12 cellular contexts compared by ENCODE assay signal in the genomic region with DNA sequence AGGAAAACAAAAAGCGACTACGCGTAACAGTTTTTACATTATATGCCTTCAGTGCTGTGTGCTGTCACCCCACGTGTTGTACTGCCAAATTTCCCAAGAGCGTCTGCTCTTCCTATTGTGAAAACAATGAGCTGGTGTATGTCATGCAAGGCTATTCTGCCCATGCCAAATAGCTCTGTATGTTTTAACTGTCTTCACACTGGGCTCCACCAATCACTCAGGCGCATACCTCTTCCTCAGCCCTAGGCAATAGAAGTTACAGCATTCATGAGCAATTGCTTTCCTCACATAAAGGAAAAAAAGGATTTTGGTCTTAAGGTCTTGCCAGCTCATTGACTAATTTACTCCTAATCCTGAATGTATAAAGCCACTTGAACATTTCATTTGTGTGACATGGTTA.
A peak's percentile ranks its signal among the peaks of the same experiment; 100 is the strongest.
DNase-seq lines count a peak whose midpoint lies in the region; ATAC-seq and TF ChIP-seq lines count a peak whose summit lies in the region.
"Had no signal": no experiment of that assay in that cellular context is flagged by ENCODE, and none has a peak within 500 bp of the region (broad histone marks: within the 10 kb centered on the region; RNA-seq: fewer than 3 reads in every experiment).

No MANE protein-coding gene starts in this region.

- no peaks in the 10 kb centered on the region for H3K27me3 ChIP-seq in IMR-90 (ENCODE audit: control insufficient read depth, insufficient read depth, low read length)
- H3K27me3 ChIP-seq in dorsolateral prefrontal cortex, result no peaks in the 10 kb centered on the region
- H3K27me3 ChIP-seq in stomach, result peaks cover 0 to 16% (median 0%) of the 10 kb centered on the region in 3 donors
- H3K27me3 ChIP-seq: BLaER1 treated with 17β-estradiol and CSF1 and Interleukin-3, amounts not matched to agents 10 nM and 100 nM had no signal

- H2AK5ac ChIP-seq in IMR-90 (ENCODE audit: low read depth, low read length), result peak overlapping the region; percentile 2; the same call in 1 of the 2 replicates

- H2BK20ac ChIP-seq in IMR-90 (ENCODE audit: low read depth, low read length), result peak overlapping the region; percentile 27; the same call in 1 of the 2 replicates

- no peak overlapping the region for H3K23ac ChIP-seq in IMR-90 (ENCODE audit: low read depth, low read length)

- H4K20me1 ChIP-seq in IMR-90 (ENCODE audit: insufficient read depth, low read length), result no peaks in the 10 kb centered on the region
- H4K20me1 ChIP-seq: BLaER1 treated with 17β-estradiol and CSF1 and Interleukin-3, amounts not matched to agents 10 nM and 100 nM had no signal

- H4K8ac ChIP-seq in IMR-90 (ENCODE audit: low read depth in 2 of 2, low read length in 2 of 2), result peak overlapping the region; percentile 20 to 30; a peak in 1 of 4 replicates

- POLR2A ChIA-PET in IMR-90 (lab: Charles Lee; ENCODE audit: unreplicated experiment), result no interaction called here

- dilution Hi-C loops in IMR-90 (cut with HindIII; ENCODE audit: low sequenced_read_pairs, unreplicated experiment), result no loop called here

- DNase-seq in AG20443 (ENCODE audit: low spot score) (peak; percentile 56), IMR-90 (peak; percentile 43), dorsolateral prefrontal cortex (peak in 2 of 10 donors; percentile 36 to 38), kidney tubule cell (ENCODE audit: low spot score) (peak; percentile 72), stomach (no peak), activated gamma-delta T cell treated with Interleukin-2 at 50 U/mL for 16 hours (no peak)
- no peak for DNase-seq in stimulated activated CD4-positive, alpha-beta T cell treated with anti-CD3 and anti-CD28 coated beads, Interleukin-4, amount 100 ng/mL, for 4 hours
- no peak for DNase-seq in activated effector memory CD4-positive, alpha-beta T cell treated with anti-CD3 and anti-CD28 coated beads, Interleukin-2, amount 50 U/mL, for 16 hours
- DNase-seq: SHP77 treated with DMSO at 0.1 percent for 48 hours had no signal

- H2AFZ ChIP-seq in IMR-90 (replicated peaks; ENCODE audit: low read length, poor library complexity), result no peak overlapping the region

- no peaks in the 10 kb centered on the region for H3K9me3 ChIP-seq in IMR-90 (ENCODE audit: control insufficient read depth, insufficient read depth, low read length)
- H3K9me3 ChIP-seq in stomach, result no peaks in the 10 kb centered on the region
- H3K9me3 ChIP-seq: BLaER1 treated with 17β-estradiol and CSF1 and Interleukin-3, amounts not matched to agents 10 nM and 100 nM had no signal

- TF ChIP-seq POLR2A in IMR-90 (IDR thresholded peaks at IDR 0.05; ENCODE audit: low read depth, low read length) (no peak), stomach (IDR thresholded peaks at IDR 0.05) (no peak)

- H3K9me1 ChIP-seq in IMR-90 (ENCODE audit: insufficient read depth, low read length), result peaks cover 5% of the 10 kb centered on the region; the same call in 1 of the 2 replicates

- CTCF ChIA-PET in IMR-90 (lab: Yijun Ruan, JAX), result interaction anchor here (1.4 kb wide), 2 partner anchors 16 to 229 kb away, joined by 3 read pairs; no protein-coding TSS in a partner anchor

- TF ChIP-seq CTCF in IMR-90 (conservative IDR thresholded peaks at IDR 0.05; ENCODE audit: low read depth, low read length) (no peak), dorsolateral prefrontal cortex (IDR thresholded peaks at IDR 0.05 in 54 of 56, conservative IDR thresholded peaks at IDR 0.05 in 2 of 56; ENCODE audit: low read depth in 1 of 56, partially characterized antibody in 56 of 56) (peak in 1 of 56 donors; percentile 31), stomach (IDR thresholded peaks at IDR 0.05) (no peak)

- peaks cover 2 to 10% of the 10 kb centered on the region in 2 experiments; a peak in 2 of 4 replicates for H3K79me1 ChIP-seq in IMR-90 (ENCODE audit: low read depth in 1 of 2, low read length in 2 of 2)

- peak overlapping the region; percentile 45 for H2BK120ac ChIP-seq in IMR-90 (ENCODE audit: low read depth, low read length)

- no peak for TF ChIP-seq EP300 in stomach (IDR thresholded peaks at IDR 0.05)

- H3K4me2 ChIP-seq in IMR-90 (ENCODE audit: low read depth, low read length), result no peak overlapping the region
- H3K4me2 ChIP-seq: BLaER1 treated with 17β-estradiol and CSF1 and Interleukin-3, amounts not matched to agents 10 nM and 100 nM had no signal

- no CpG with 5 or more reads among the region's 6 CpGs for WGBS in IMR-90 (ENCODE audit: extremely low coverage in 2 of 2, insufficient read length in 1 of 2), 2 experiments
- WGBS in stomach, 5 donors, result 74 to 87% (median 83%) methylated on average over 6 of the region's 6 CpGs

- H3K27ac ChIP-seq in IMR-90 (ENCODE audit: insufficient read depth, low read length), result no peak overlapping the region
- peak overlapping the region in 21 of 59 donors; percentile 12 to 74 (median 47) for H3K27ac ChIP-seq in dorsolateral prefrontal cortex
- H3K27ac ChIP-seq in stomach, result no peak overlapping the region
- H3K27ac ChIP-seq: BLaER1 treated with 17β-estradiol and CSF1 and Interleukin-3, amounts not matched to agents 10 nM and 100 nM had no signal

- H2BK5ac ChIP-seq in IMR-90 (ENCODE audit: low read depth, low read length, poor library complexity, severe bottlenecking), result no peak overlapping the region

- H3K9ac ChIP-seq in IMR-90 (ENCODE audit: low read depth, low read length), result no peak overlapping the region
- H3K9ac ChIP-seq: BLaER1 treated with 17β-estradiol and CSF1 and Interleukin-3, amounts not matched to agents 10 nM and 100 nM had no signal

- H4K91ac ChIP-seq in IMR-90 (ENCODE audit: insufficient read depth, low read depth, low read length), result peak overlapping the region; percentile 5; the same call in 1 of the 2 replicates

- H3K36me3 ChIP-seq in IMR-90 (ENCODE audit: control insufficient read depth, insufficient read depth, low read length) (no peaks in the 10 kb centered on the region), stomach (no peaks in the 10 kb centered on the region)
- H3K36me3 ChIP-seq: BLaER1 treated with 17β-estradiol and CSF1 and Interleukin-3, amounts not matched to agents 10 nM and 100 nM had no signal

- H3K18ac ChIP-seq in IMR-90 (ENCODE audit: low read depth, low read length), result no peak overlapping the region

- BruUV-seq in IMR-90 (replicated peaks; lab: Mats Ljungman, UMichigan), result no TSS peak

- H4K5ac ChIP-seq in IMR-90 (ENCODE audit: low read depth, low read length), result no peak overlapping the region

- TF ChIP-seq RAD21 in IMR-90 (IDR thresholded peaks at IDR 0.05; ENCODE audit: low read length), result no peak

- intact Hi-C loops in IMR-90 (cut with micrococcal nuclease), result no loop called here
- intact Hi-C loops in dorsolateral prefrontal cortex (cut with DNase I), result no loop called here
- intact Hi-C loops in stomach (cut with DNase I; ENCODE audit: low total_unique reads), result no loop called here

- peak; percentile 35; the same call in 1 of the 2 replicates for ATAC-seq in IMR-90 (ENCODE audit: low read depth)
- ATAC-seq: HCT116, sciatic nerve had no signal

- H3K4me3 ChIP-seq in IMR-90 (ENCODE audit: insufficient read depth, low read depth, low read length), result no peak overlapping the region
- H3K4me3 ChIP-seq in dorsolateral prefrontal cortex, result peak overlapping the region in 36 of 59 donors; percentile 0 to 53 (median 24)
- H3K4me3 ChIP-seq in stomach, result no peak overlapping the region
- H3K4me3 ChIP-seq: BLaER1 treated with 17β-estradiol and CSF1 and Interleukin-3, amounts not matched to agents 10 nM and 100 nM had no signal

- H2AK9ac ChIP-seq in IMR-90 (replicated peaks; ENCODE audit: low read depth, low read length, poor library complexity), result no peak overlapping the region

- H3K4ac ChIP-seq in IMR-90 (ENCODE audit: low read depth, low read length), result peak overlapping the region; percentile 22

- in situ Hi-C loops in IMR-90 (cut with MboI; ENCODE audit: low sequenced_read_pairs), result no loop called here

- no peak overlapping the region; the same call in 1 of the 2 replicates for H3K14ac ChIP-seq in IMR-90 (replicated peaks; ENCODE audit: low read depth, low read length)

- H3K56ac ChIP-seq in IMR-90 (ENCODE audit: extremely low read depth, insufficient read depth, low read length), result no peak overlapping the region

- H2BK15ac ChIP-seq in IMR-90 (ENCODE audit: low read depth, low read length), result peak overlapping the region; percentile 59; the same call in 1 of the 3 replicates

- H3K4me1 ChIP-seq in IMR-90 (ENCODE audit: control insufficient read depth, insufficient read depth, low read length) (no peaks in the 10 kb centered on the region), stomach (no peaks in the 10 kb centered on the region)
- H3K4me1 ChIP-seq: BLaER1 treated with 17β-estradiol and CSF1 and Interleukin-3, amounts not matched to agents 10 nM and 100 nM had no signal

TF ChIP-seq in IMR-90, 13 proteins besides CTCF, POLR2A, EP300 and RAD21 (continues in another document):
- no peak for TF ChIP-seq SMC3 (IDR thresholded peaks at IDR 0.05; ENCODE audit: low read depth, low read length)
- TF ChIP-seq USF2 (IDR thresholded peaks at IDR 0.05; ENCODE audit: low read depth, low read length), result no peak
- TF ChIP-seq CEBPB (IDR thresholded peaks at IDR 0.05; ENCODE audit: low read depth, low read length), result no peak
- TF ChIP-seq CHD1 (IDR thresholded peaks at IDR 0.05; ENCODE audit: low read depth, low read length), result no peak
- TF ChIP-seq MAZ (IDR thresholded peaks at IDR 0.05; ENCODE audit: borderline replicate concordance, low read depth, low read length), result no peak
- TF ChIP-seq RFX5 (IDR thresholded peaks at IDR 0.05; ENCODE audit: low read depth, low read length), result no peak
- TF ChIP-seq NFE2L2 (IDR thresholded peaks at IDR 0.05; ENCODE audit: low read depth, low read length), result no peak
- no peak for TF ChIP-seq RCOR1 (IDR thresholded peaks at IDR 0.05; ENCODE audit: insufficient replicate concordance, low read length)
- no peak for TF ChIP-seq FOS (IDR thresholded peaks at IDR 0.05; ENCODE audit: low read depth, low read length)
- TF ChIP-seq BHLHE40 (IDR thresholded peaks at IDR 0.05; ENCODE audit: low read depth, low read length), result no peak

Comparison
In these comparisons a context has a peak if more than half of its experiments do, and no peak if none do; other contexts are left out.
1. DNase-seq: peak in AG20443 (single experiment), IMR-90 (single experiment) and kidney tubule cell (single experiment); none in stimulated activated CD4-positive, alpha-beta T cell treated with anti-CD3 and anti-CD28 coated beads, Interleukin-4, amount 100 ng/mL, for 4 hours (0 of 2), stomach (single experiment), activated gamma-delta T cell treated with Interleukin-2 at 50 U/mL for 16 hours (single experiment) and activated effector memory CD4-positive, alpha-beta T cell treated with anti-CD3 and anti-CD28 coated beads, Interleukin-2, amount 50 U/mL, for 16 hours (single experiment).
2. H3K4me3 ChIP-seq: peak in dorsolateral prefrontal cortex (36 of 59); none in IMR-90 (single experiment) and stomach (0 of 4).